In genomic region chr11:65382036-65382803, GRCh38 we compare ENCODE assay signal across 8 cellular contexts. TPM values are rescaled to one million over a fixed set of nuclear protein-coding genes. Genes with fewer than 3 reads are reported as not detected.
DNase-seq lines count a peak whose midpoint lies in the region; ATAC-seq and TF ChIP-seq lines count a peak whose summit lies in the region.

SLC25A45 (minus strand) TSS chr11:65382646; CDS start chr11:65381951, 695 bp downstream.

- peak; percentile 76 for TF ChIP-seq CTCF in GM12875 (IDR thresholded peaks at IDR 0.05; ENCODE audit: borderline replicate concordance, insufficient read depth, low read depth, low read length)
- TF ChIP-seq CTCF in type B pancreatic cell (conservative IDR thresholded peaks at IDR 0.05): peak; percentile 79

- H3K36me3 Mint-ChIP-seq in activated naive CD4-positive, alpha-beta T cell treated with anti-CD3 and anti-CD28 coated beads, Interleukin-2, amount 50 U/mL, for 72 hours: peaks cover 5% of the 10 kb centered on the region in 2 donors
- H3K36me3 Mint-ChIP-seq in type B pancreatic cell: no peaks in the 10 kb centered on the region

- peak within 1 kb of the TSS; percentile 57 for H3K4me3 ChIP-seq in GM12875 (ENCODE audit: low read depth, low read length)

- H3K9me3 Mint-ChIP-seq in activated naive CD4-positive, alpha-beta T cell treated with anti-CD3 and anti-CD28 coated beads, Interleukin-2, amount 50 U/mL, for 72 hours: no peaks in the 10 kb centered on the region
- H3K9me3 Mint-ChIP-seq in type B pancreatic cell: no peaks in the 10 kb centered on the region

- H3K4me1 Mint-ChIP-seq in type B pancreatic cell (ENCODE audit: unreplicated experiment): peaks cover 26% of the 10 kb centered on the region

- intact Hi-C loops in head of caudate nucleus (cut with DNase I) (loop anchor here (5.0 kb wide), 1 partner anchor 35 kb away; no protein-coding TSS in a partner anchor), posterior cingulate gyrus (cut with DNase I) (loop anchor here (1.0 to 5.0 kb wide), 2 partner anchors 35 to 128 kb away; no protein-coding TSS in a partner anchor)

- no peaks in the 10 kb centered on the region for H3K27me3 Mint-ChIP-seq in type B pancreatic cell

- DNase-seq in NCI-H1105 (lab: John Stamatoyannopoulos, UW) (peak; percentile 94), SKM-1 treated with dmso at 0.1 percent for 144 hours (lab: John Stamatoyannopoulos, UW; ENCODE audit: unreplicated experiment) (peak; percentile 79), head of caudate nucleus (peak; percentile 78 to 98 (median 92)), posterior cingulate gyrus (peak; percentile 73 to 98 (median 84)), type B pancreatic cell (ENCODE audit: extremely low spot score, unreplicated experiment) (peak; percentile 83)
- peak; percentile 94 to 98 for DNase-seq in activated naive CD4-positive, alpha-beta T cell treated with anti-CD3 and anti-CD28 coated beads, Interleukin-2, amount 50 U/mL, for 72 hours (ENCODE audit: low spot score in 2 of 2)

- peak within 1 kb of the TSS; percentile 79 for H3K4me3 Mint-ChIP-seq in type B pancreatic cell

- ATAC-seq in HG02759 (IDR thresholded peaks at IDR 0.05; ENCODE audit: unreplicated experiment): peak; percentile 70
- ATAC-seq in activated naive CD4-positive, alpha-beta T cell treated with anti-CD3 and anti-CD28 coated beads, Interleukin-2, amount 50 U/mL, for 72 hours: peak; percentile 85 to 92

- peak within 1 kb of the TSS; percentile 99 for H3K27ac Mint-ChIP-seq in activated naive CD4-positive, alpha-beta T cell treated with anti-CD3 and anti-CD28 coated beads, Interleukin-2, amount 50 U/mL, for 72 hours
- H3K27ac Mint-ChIP-seq in type B pancreatic cell: peak within 1 kb of the TSS; percentile 98

RNA-seq across cellular contexts. Expression of gene SLC25A45, which starts in this region (rescaled TPM):
- total RNA-seq in activated naive CD4-positive, alpha-beta T cell treated with anti-CD3 and anti-CD28 coated beads, Interleukin-2, amount 50 U/mL, for 72 hours: 10 to 100 TPM in 1 of 2 donors, 1 to 10 TPM in 1; 9.7 to 18.5 TPM
- 1.9 and 5.6 TPM in 2 replicates for total RNA-seq in type B pancreatic cell (ENCODE audit: low replicate concordance)

Comparison
In these comparisons a context has a peak if more than half of its experiments do, and no peak if none do; other contexts are left out.
1. Peak in every context shown above with its lines: DNase-seq, ATAC-seq and H3K4me3 ChIP-seq.